In the genomic region with DNA sequence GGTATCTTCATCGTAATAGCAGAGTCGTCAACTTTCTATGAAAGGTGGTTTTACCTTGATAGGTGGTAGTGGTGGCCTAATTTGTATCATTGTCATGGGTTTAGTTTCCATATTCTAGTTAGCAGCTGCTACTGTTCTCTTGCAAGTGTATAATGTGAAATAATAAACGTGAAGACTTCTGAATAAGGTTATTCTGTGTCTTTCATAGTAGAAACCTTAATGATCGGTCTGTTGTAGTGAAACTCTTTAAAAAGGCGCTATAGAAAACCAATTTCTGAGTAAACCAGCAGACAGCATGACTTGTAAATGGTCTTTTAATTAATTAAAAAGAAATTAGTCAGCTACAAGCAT, we compare ENCODE assay signal across 8 cellular contexts. TPM values are rescaled to one million over a fixed set of nuclear protein-coding genes. Genes with fewer than 3 reads are reported as not detected.
DNase-seq lines count a peak whose midpoint lies in the region; ATAC-seq, FAIRE-seq and TF ChIP-seq lines count a peak whose summit lies in the region.

No MANE protein-coding gene starts in this region.

- H2AFZ ChIP-seq in keratinocyte (ENCODE audit: control insufficient read depth, low read length): no peak overlapping the region

- peak overlapping the region; percentile 100 for H3K4me3 Mint-ChIP-seq in T-helper 1 cell treated with Interleukin-12 subunit alpha and Interleukin-12 subunit beta and Interleukin-4 antibody, amounts not matched to agents 30 μg/mL and 1 μg/mL, for 36 hours
- H3K4me3 Mint-ChIP-seq in activated naive CD8-positive, alpha-beta T cell treated with anti-CD3 and anti-CD28 coated beads for 36 hours: peak overlapping the region; percentile 96

- peak overlapping the region; percentile 98 for H3K27ac Mint-ChIP-seq in T-helper 1 cell treated with Interleukin-12 subunit alpha and Interleukin-12 subunit beta and Interleukin-4 antibody, amounts not matched to agents 30 μg/mL and 1 μg/mL, for 36 hours
- peak overlapping the region; percentile 97 for H3K27ac Mint-ChIP-seq in activated naive CD8-positive, alpha-beta T cell treated with anti-CD3 and anti-CD28 coated beads for 36 hours

- H3K27me3 ChIP-seq in keratinocyte (ENCODE audit: control insufficient read depth, extremely low read depth, insufficient read depth, low read length) (no peaks in the 10 kb centered on the region), stomach smooth muscle (ENCODE audit: control insufficient read depth in 1 of 2, insufficient read depth in 2 of 2, low read length in 2 of 2) (peaks cover 0 to 6% of the 10 kb centered on the region in 2 donors)

- H3K9me3 ChIP-seq in keratinocyte (ENCODE audit: control insufficient read depth, low read depth, low read length) (no peaks in the 10 kb centered on the region), stomach smooth muscle (ENCODE audit: control insufficient read depth in 2 of 2, low read length in 2 of 2) (no peaks in the 10 kb centered on the region)

- peaks cover 4% of the 10 kb centered on the region for H4K20me1 ChIP-seq in keratinocyte (ENCODE audit: control insufficient read depth, extremely low read depth, insufficient read depth, low read length)

- no peak for TF ChIP-seq CTCF in keratinocyte (optimal IDR thresholded peaks at IDR 0.05 in 1 of 3, IDR thresholded peaks at IDR 0.05 in 1 of 3, conservative IDR thresholded peaks at IDR 0.05 in 1 of 3; ENCODE audit: extremely low read depth in 1 of 3, insufficient read depth in 2 of 3, low read length in 3 of 3)

- H3K36me3 Mint-ChIP-seq in T-helper 1 cell treated with Interleukin-12 subunit alpha and Interleukin-12 subunit beta and Interleukin-4 antibody, amounts not matched to agents 30 μg/mL and 1 μg/mL, for 36 hours (ENCODE audit: low read depth): peaks cover 44% of the 10 kb centered on the region
- H3K36me3 Mint-ChIP-seq in activated naive CD8-positive, alpha-beta T cell treated with anti-CD3 and anti-CD28 coated beads for 36 hours: peaks cover 47% of the 10 kb centered on the region

- H3K4me1 Mint-ChIP-seq in T-helper 1 cell treated with Interleukin-12 subunit alpha and Interleukin-12 subunit beta and Interleukin-4 antibody, amounts not matched to agents 30 μg/mL and 1 μg/mL, for 36 hours (ENCODE audit: low read depth): peaks cover 41% of the 10 kb centered on the region
- peaks cover 51% of the 10 kb centered on the region for H3K4me1 Mint-ChIP-seq in activated naive CD8-positive, alpha-beta T cell treated with anti-CD3 and anti-CD28 coated beads for 36 hours

- ATAC-seq in GM21717 (IDR thresholded peaks at IDR 0.05; ENCODE audit: unreplicated experiment): no peak

- no peak for FAIRE-seq in keratinocyte (lab: Jason Lieb, UNC)

- H3K27ac ChIP-seq in keratinocyte (ENCODE audit: control insufficient read depth, insufficient read depth, low read length) (peak overlapping the region; percentile 82), stomach smooth muscle (ENCODE audit: low read length) (no peak overlapping the region)

- H3K4me3 ChIP-seq in keratinocyte (ENCODE audit: control insufficient read depth in 2 of 3, extremely low read depth in 1 of 3, insufficient read depth in 2 of 3, low read depth in 1 of 3, low read length in 3 of 3) (peak overlapping the region; percentile 54 to 100 (median 97)), stomach smooth muscle (ENCODE audit: low read length in 2 of 2) (peak overlapping the region; percentile 85 to 96)

- H3K4me2 ChIP-seq in keratinocyte (ENCODE audit: control insufficient read depth, extremely low read depth, insufficient read depth, low read depth, low read length): peak overlapping the region; percentile 93

- H3K9me3 Mint-ChIP-seq in T-helper 1 cell treated with Interleukin-12 subunit alpha and Interleukin-12 subunit beta and Interleukin-4 antibody, amounts not matched to agents 30 μg/mL and 1 μg/mL, for 36 hours: no peaks in the 10 kb centered on the region
- no peaks in the 10 kb centered on the region for H3K9me3 Mint-ChIP-seq in activated naive CD8-positive, alpha-beta T cell treated with anti-CD3 and anti-CD28 coated beads for 36 hours

- H3K4me1 ChIP-seq in keratinocyte (ENCODE audit: control insufficient read depth, extremely low read depth, insufficient read depth, low read length) (peaks cover 27% of the 10 kb centered on the region), stomach smooth muscle (ENCODE audit: control insufficient read depth, insufficient read depth, low read length) (peaks cover 6% of the 10 kb centered on the region)

- H3K27me3 Mint-ChIP-seq in T-helper 1 cell treated with Interleukin-12 subunit alpha and Interleukin-12 subunit beta and Interleukin-4 antibody, amounts not matched to agents 30 μg/mL and 1 μg/mL, for 36 hours (ENCODE audit: low read depth): no peaks in the 10 kb centered on the region
- peaks cover 4% of the 10 kb centered on the region for H3K27me3 Mint-ChIP-seq in activated naive CD8-positive, alpha-beta T cell treated with anti-CD3 and anti-CD28 coated beads for 36 hours

- H3K79me2 ChIP-seq in keratinocyte (ENCODE audit: control insufficient read depth, insufficient read depth, low read length): peaks cover 57% of the 10 kb centered on the region

- peak overlapping the region; percentile 92 for H3K9ac ChIP-seq in keratinocyte (ENCODE audit: control insufficient read depth, extremely low read depth, insufficient read depth, low read length)
- H3K9ac ChIP-seq in stomach smooth muscle (ENCODE audit: low read length in 2 of 2): peak overlapping the region; percentile 71 to 93

- H3K36me3 ChIP-seq in keratinocyte (ENCODE audit: control insufficient read depth in 2 of 2, extremely low read depth in 1 of 2, insufficient read depth in 2 of 2, low read length in 2 of 2) (peaks cover 5 to 30% of the 10 kb centered on the region in 2 experiments), stomach smooth muscle (ENCODE audit: control insufficient read depth in 2 of 2, insufficient read depth in 2 of 2, low read length in 2 of 2) (peaks cover 20 to 24% of the 10 kb centered on the region in 2 donors)

- DNase-seq in T-helper 1 cell: no peak
- no peak for DNase-seq in activated naive CD8-positive, alpha-beta T cell treated with anti-CD3 and anti-CD28 coated beads for 36 hours
- DNase-seq in keratinocyte (ENCODE audit: low read depth, low spot score): no peak
- no peak for DNase-seq in GM19238 (ENCODE audit: insufficient read length, low spot score)
- no peak for DNase-seq in NCI-H128 (lab: John Stamatoyannopoulos, UW; ENCODE audit: unreplicated experiment)

- no peaks in the 10 kb centered on the region for H3K9me1 ChIP-seq in keratinocyte (ENCODE audit: control insufficient read depth, extremely low read depth, insufficient read depth, low read length)

- dilution Hi-C loops in keratinocyte (cut with MboI; ENCODE audit: extremely low pct_ligation_motif_present, low sequenced_read_pairs): no loop called here

RNA-seq across cellular contexts. Expression of a gene that starts 1.6 kb away (rescaled TPM):
- total RNA-seq in activated naive CD8-positive, alpha-beta T cell treated with anti-CD3 and anti-CD28 coated beads for 36 hours: 100 to 1,000 TPM; 953 to 971 TPM
- 126 to 267 TPM (median 198 TPM) in 3 replicates for polyA plus RNA-seq in keratinocyte
- 1,011 TPM for polyA plus RNA-seq in keratinocyte (2011; ENCODE audit: low read depth)
- 169 and 241 TPM in 2 replicates for polyA plus RNA-seq in keratinocyte (2011; cell fraction: cytosol; rRNA removed)
- polyA plus RNA-seq in keratinocyte (2011; cell fraction: nucleus; rRNA removed): 84.4 and 136 TPM in 2 replicates
- polyA plus RNA-seq in keratinocyte (2012; ENCODE audit: low replicate concordance): 261 and 361 TPM in 2 replicates
- polyA minus RNA-seq in keratinocyte: 28.7 to 165 TPM (median 80.3 TPM) in 3 replicates
- 392 TPM for polyA minus RNA-seq in keratinocyte (2011; cell fraction: cytosol; rRNA and poly(A)+ RNA removed)
- polyA minus RNA-seq in keratinocyte (2011; cell fraction: nucleus; rRNA and poly(A)+ RNA removed): 35.1 and 65.6 TPM in 2 replicates

RNA-seq across cellular contexts. Expression of a gene that starts 11.6 kb away (rescaled TPM):
- 1 to 10 TPM; 7.2 to 7.8 TPM for total RNA-seq in activated naive CD8-positive, alpha-beta T cell treated with anti-CD3 and anti-CD28 coated beads for 36 hours
- polyA plus RNA-seq in keratinocyte: 1.2 to 3.0 TPM (median 1.3 TPM) in 3 replicates
- polyA plus RNA-seq in keratinocyte (2011; ENCODE audit: low read depth): 0.90 TPM
- polyA plus RNA-seq in keratinocyte (2011; cell fraction: cytosol; rRNA removed): 0.34 and 0.69 TPM in 2 replicates
- polyA plus RNA-seq in keratinocyte (2011; cell fraction: nucleus; rRNA removed): 2.1 and 2.7 TPM in 2 replicates
- 0.55 and 2.3 TPM in 2 replicates for polyA plus RNA-seq in keratinocyte (2012; ENCODE audit: low replicate concordance)
- polyA minus RNA-seq in keratinocyte: 0.45 to 2.1 TPM (median 1.9 TPM) in 3 replicates
- 1.2 TPM for polyA minus RNA-seq in keratinocyte (2011; cell fraction: cytosol; rRNA and poly(A)+ RNA removed)
- polyA minus RNA-seq in keratinocyte (2011; cell fraction: nucleus; rRNA and poly(A)+ RNA removed): 0.85 and 1.2 TPM in 2 replicates

RNA-seq across cellular contexts. Expression of a gene that starts 33.3 kb away (rescaled TPM):
- total RNA-seq in activated naive CD8-positive, alpha-beta T cell treated with anti-CD3 and anti-CD28 coated beads for 36 hours: 10 to 100 TPM; 47.1 to 52.6 TPM
- 24.1 to 46.3 TPM (median 36.3 TPM) in 3 replicates for polyA plus RNA-seq in keratinocyte
- polyA plus RNA-seq in keratinocyte (2011; ENCODE audit: low read depth): 2.1 TPM
- 29.4 and 83.5 TPM in 2 replicates for polyA plus RNA-seq in keratinocyte (2011; cell fraction: cytosol; rRNA removed)
- polyA plus RNA-seq in keratinocyte (2011; cell fraction: nucleus; rRNA removed): 16.7 and 28.7 TPM in 2 replicates
- polyA plus RNA-seq in keratinocyte (2012; ENCODE audit: low replicate concordance): 27.7 and 56.3 TPM in 2 replicates
- polyA minus RNA-seq in keratinocyte: 18.9 to 31.7 TPM (median 25.7 TPM) in 3 replicates
- 59.5 TPM for polyA minus RNA-seq in keratinocyte (2011; cell fraction: cytosol; rRNA and poly(A)+ RNA removed)
- 16.7 and 20.7 TPM in 2 replicates for polyA minus RNA-seq in keratinocyte (2011; cell fraction: nucleus; rRNA and poly(A)+ RNA removed)

RNA-seq across cellular contexts. Expression of a gene that starts 34.0 kb away (rescaled TPM):
- 10 to 100 TPM; 34.3 to 38.1 TPM for total RNA-seq in activated naive CD8-positive, alpha-beta T cell treated with anti-CD3 and anti-CD28 coated beads for 36 hours
- 11.5 to 19.3 TPM (median 14.0 TPM) in 3 replicates for polyA plus RNA-seq in keratinocyte
- 5.9 TPM for polyA plus RNA-seq in keratinocyte (2011; ENCODE audit: low read depth)
- 5.6 and 14.1 TPM in 2 replicates for polyA plus RNA-seq in keratinocyte (2011; cell fraction: cytosol; rRNA removed)
- polyA plus RNA-seq in keratinocyte (2011; cell fraction: nucleus; rRNA removed): 13.9 and 18.4 TPM in 2 replicates
- polyA plus RNA-seq in keratinocyte (2012; ENCODE audit: low replicate concordance): 8.6 and 25.4 TPM in 2 replicates
- 9.6 to 55.0 TPM (median 13.0 TPM) in 3 replicates for polyA minus RNA-seq in keratinocyte
- 27.4 TPM for polyA minus RNA-seq in keratinocyte (2011; cell fraction: cytosol; rRNA and poly(A)+ RNA removed)
- polyA minus RNA-seq in keratinocyte (2011; cell fraction: nucleus; rRNA and poly(A)+ RNA removed): 10.7 and 12.0 TPM in 2 replicates
